In genomic region chr18:12765127-12765526, GRCh38 we compare ENCODE assay signal across 22 cellular contexts.
DNase-seq lines count a peak whose midpoint lies in the region; ATAC-seq, FAIRE-seq and TF ChIP-seq lines count a peak whose summit lies in the region.
"Had no signal": no experiment of that assay in that cellular context is flagged by ENCODE, and none has a peak within 500 bp of the region (broad histone marks: within the 10 kb centered on the region; RNA-seq: fewer than 3 reads in every experiment).

No MANE protein-coding gene starts in this region.

- H2AFZ ChIP-seq in GM12878 (ENCODE audit: control insufficient read depth, low read depth, low read length): no peak overlapping the region
- H2AFZ ChIP-seq: hepatocyte, neural progenitor cell had no signal

- TF ChIP-seq RAD21 in GM12878 (IDR thresholded peaks at IDR 0.05; ENCODE audit: insufficient read depth, low read depth, low read length): no peak

- BruUV-seq in GM12878 (replicated peaks; lab: Mats Ljungman, UMichigan): no TSS peak

- H3K4me3 ChIP-seq in GM12878 (no peak overlapping the region), transverse colon (no peak overlapping the region)
- H3K4me3 ChIP-seq: ascending aorta, hepatocyte, MG63, neural progenitor cell, SJCRH30 had no signal

- H3K9me3 ChIP-seq in GM12878 (replicated peaks; ENCODE audit: control insufficient read depth, insufficient read depth, low read length) (no peaks in the 10 kb centered on the region), transverse colon (no peaks in the 10 kb centered on the region)
- H3K9me3 ChIP-seq: ascending aorta, MG63, SJCRH30 had no signal

- intact Hi-C loops in GM12878 (cut with micrococcal nuclease; ENCODE audit: unreplicated experiment) (loop anchor here (10.0 kb wide), 1 partner anchor 60 kb away; no protein-coding TSS in a partner anchor), transverse colon (cut with DNase I; ENCODE audit: low total_unique reads) (no loop called here)

- RAD21 ChIA-PET in GM12878 (lab: Charles Lee; ENCODE audit: unreplicated experiment): no interaction called here

- H4K20me1 ChIP-seq in GM12878 (ENCODE audit: control insufficient read depth, insufficient read depth): no peaks in the 10 kb centered on the region

- FAIRE-seq in GM12878 (lab: Jason Lieb, UNC): no peak
- FAIRE-seq: HepG2 had no signal

- H3K27me3 ChIP-seq in GM12878 (replicated peaks in 1 of 2; ENCODE audit: control insufficient read depth in 2 of 2, insufficient read depth in 2 of 2, low read length in 1 of 2) (no peaks in the 10 kb centered on the region; a peak in 1 of 4 replicates), transverse colon (no peaks in the 10 kb centered on the region)
- H3K27me3 ChIP-seq: ascending aorta, hepatocyte, MG63, neural progenitor cell, SJCRH30 had no signal

- H3K36me3 ChIP-seq in GM12878 (ENCODE audit: control insufficient read depth in 2 of 2, insufficient read depth in 2 of 2, low read length in 1 of 2) (no peaks in the 10 kb centered on the region), transverse colon (no peaks in the 10 kb centered on the region)
- H3K36me3 ChIP-seq: ascending aorta, MG63, neural progenitor cell, SJCRH30 had no signal

- WGBS in GM12878 (ENCODE audit: insufficient coverage, insufficient replicate concordance, low lambda C conversion rate, missing lambda C conversion rate): 81% methylated on average over 6 of the region's 8 CpGs
- WGBS in transverse colon (ENCODE audit: low coverage in 1 of 2), 2 donors: 71 to 85% methylated on average over 4 to 8 of the region's 8 CpGs

- H3K9ac ChIP-seq in GM12878 (ENCODE audit: control insufficient read depth, insufficient read depth, low read length): no peak overlapping the region
- H3K9ac ChIP-seq: neural progenitor cell had no signal

- no peak overlapping the region for H3K27ac ChIP-seq in GM12878 (ENCODE audit: control insufficient read depth, insufficient read depth)
- no peak overlapping the region for H3K27ac ChIP-seq in transverse colon
- H3K27ac ChIP-seq: ascending aorta, hepatocyte, neural progenitor cell, SJCRH30 had no signal

- TF ChIP-seq EP300 in GM12878 (IDR thresholded peaks at IDR 0.05; ENCODE audit: borderline replicate concordance in 1 of 2, control insufficient read depth in 1 of 2, low read depth in 2 of 2, low read length in 2 of 2) (no peak), transverse colon (IDR thresholded peaks at IDR 0.05; ENCODE audit: low read depth) (no peak)

- H3K79me2 ChIP-seq in GM12878 (ENCODE audit: control insufficient read depth, insufficient read depth, low read length): no peaks in the 10 kb centered on the region
- H3K79me2 ChIP-seq: hepatocyte had no signal

- CTCF ChIA-PET in GM12878 (lab: Yijun Ruan, JAX): no interaction called here

- H3K4me1 ChIP-seq in GM12878 (ENCODE audit: control insufficient read depth, insufficient read depth, low read length) (no peaks in the 10 kb centered on the region), transverse colon (no peaks in the 10 kb centered on the region)
- H3K4me1 ChIP-seq: ascending aorta, neural progenitor cell, SJCRH30 had no signal

- SMC1A ChIA-PET in GM12878 (lab: Charles Lee; ENCODE audit: uncharacterized antibody, unreplicated experiment): no interaction called here

- DNase-seq in NCI-H2171 treated with DMSO at 0.1 percent for 48 hours (lab: John Stamatoyannopoulos, UW): peak; percentile 49
- DNase-seq in NCI-H2171 (lab: John Stamatoyannopoulos, UW): no peak
- peak; percentile 10 for DNase-seq in NCI-H2107 treated with DMSO at 0.1 percent for 48 hours (lab: John Stamatoyannopoulos, UW; ENCODE audit: unreplicated experiment)
- no peak for DNase-seq in GM12878 (ENCODE audit: low read depth, low spot score)
- DNase-seq in transverse colon: peak; percentile 41
- no peak for DNase-seq in SIG-M5 (lab: John Stamatoyannopoulos, UW)
- no peak for DNase-seq in globus pallidus (ENCODE audit: low spot score)
- DNase-seq: activated CD4-positive, CD25-positive, alpha-beta regulatory T cell treated with anti-CD3 and anti-CD28 coated beads, Interleukin-2, amount 50 U/mL, for 72 hours; activated CD8-positive, alpha-beta memory T cell treated with anti-CD3 and anti-CD28 coated beads, Interleukin-2, amount 50 U/mL, for 4 hours; activated naive CD4-positive, alpha-beta T cell; CD8-positive, alpha-beta memory T cell; EL; kidney glomerular epithelial cell; MG63; SJCRH30; stimulated activated CD4-positive, alpha-beta T cell treated with anti-CD3 and anti-CD28 coated beads, Interleukin-12 subunit alpha, Interleukin-12 subunit beta, amount 100 ng/mL, for 4 hours; trophoblast cell had no signal

- POLR2A ChIA-PET in GM12878 (lab: Charles Lee): no interaction called here

- ATAC-seq in GM12878: peak; percentile 29; the same call in 1 of the 3 replicates
- ATAC-seq in GM19467 (IDR thresholded peaks at IDR 0.05; ENCODE audit: unreplicated experiment): no peak
- ATAC-seq: HepG2 had no signal

- in situ Hi-C loops in GM12878 (cut with MboI) (no loop called here), transverse colon (cut with MboI; ENCODE audit: low pct_ligation_motif_present in 1 of 4, low pct_unique_long_range_greater_than_20kb in 1 of 4, low sequenced_read_pairs in 3 of 4) (loop anchor here in 1 of 4 donors (10.0 kb wide), 1 partner anchor 130 kb away; no protein-coding TSS in a partner anchor)

- H3K4me2 ChIP-seq in GM12878 (ENCODE audit: control insufficient read depth, insufficient read depth): no peak overlapping the region
- H3K4me2 ChIP-seq: hepatocyte, neural progenitor cell had no signal

- no peak for TF ChIP-seq POLR2A in GM12878 (IDR thresholded peaks at IDR 0.05; ENCODE audit: low read depth, low read length)
- no peak for TF ChIP-seq POLR2A in transverse colon (IDR thresholded peaks at IDR 0.05)

- TF ChIP-seq CTCF in GM12878 (IDR thresholded peaks at IDR 0.05 in 2 of 3, conservative IDR thresholded peaks at IDR 0.05 in 1 of 3; ENCODE audit: control insufficient read depth in 2 of 3, extremely low read depth in 1 of 3, insufficient read depth in 1 of 3, low read depth in 3 of 3, low read length in 3 of 3) (no peak; a peak in 1 of 6 replicates), transverse colon (IDR thresholded peaks at IDR 0.05) (no peak)

TF ChIP-seq in GM12878, 131 proteins besides CTCF, POLR2A, EP300 and RAD21 (continues in another document):
- no peak for TF ChIP-seq ZNF217 (IDR thresholded peaks at IDR 0.05)
- TF ChIP-seq LARP7 (IDR thresholded peaks at IDR 0.05): no peak
- no peak for TF ChIP-seq CBFB (IDR thresholded peaks at IDR 0.05; ENCODE audit: low read depth)
- TF ChIP-seq, protein P1, sequence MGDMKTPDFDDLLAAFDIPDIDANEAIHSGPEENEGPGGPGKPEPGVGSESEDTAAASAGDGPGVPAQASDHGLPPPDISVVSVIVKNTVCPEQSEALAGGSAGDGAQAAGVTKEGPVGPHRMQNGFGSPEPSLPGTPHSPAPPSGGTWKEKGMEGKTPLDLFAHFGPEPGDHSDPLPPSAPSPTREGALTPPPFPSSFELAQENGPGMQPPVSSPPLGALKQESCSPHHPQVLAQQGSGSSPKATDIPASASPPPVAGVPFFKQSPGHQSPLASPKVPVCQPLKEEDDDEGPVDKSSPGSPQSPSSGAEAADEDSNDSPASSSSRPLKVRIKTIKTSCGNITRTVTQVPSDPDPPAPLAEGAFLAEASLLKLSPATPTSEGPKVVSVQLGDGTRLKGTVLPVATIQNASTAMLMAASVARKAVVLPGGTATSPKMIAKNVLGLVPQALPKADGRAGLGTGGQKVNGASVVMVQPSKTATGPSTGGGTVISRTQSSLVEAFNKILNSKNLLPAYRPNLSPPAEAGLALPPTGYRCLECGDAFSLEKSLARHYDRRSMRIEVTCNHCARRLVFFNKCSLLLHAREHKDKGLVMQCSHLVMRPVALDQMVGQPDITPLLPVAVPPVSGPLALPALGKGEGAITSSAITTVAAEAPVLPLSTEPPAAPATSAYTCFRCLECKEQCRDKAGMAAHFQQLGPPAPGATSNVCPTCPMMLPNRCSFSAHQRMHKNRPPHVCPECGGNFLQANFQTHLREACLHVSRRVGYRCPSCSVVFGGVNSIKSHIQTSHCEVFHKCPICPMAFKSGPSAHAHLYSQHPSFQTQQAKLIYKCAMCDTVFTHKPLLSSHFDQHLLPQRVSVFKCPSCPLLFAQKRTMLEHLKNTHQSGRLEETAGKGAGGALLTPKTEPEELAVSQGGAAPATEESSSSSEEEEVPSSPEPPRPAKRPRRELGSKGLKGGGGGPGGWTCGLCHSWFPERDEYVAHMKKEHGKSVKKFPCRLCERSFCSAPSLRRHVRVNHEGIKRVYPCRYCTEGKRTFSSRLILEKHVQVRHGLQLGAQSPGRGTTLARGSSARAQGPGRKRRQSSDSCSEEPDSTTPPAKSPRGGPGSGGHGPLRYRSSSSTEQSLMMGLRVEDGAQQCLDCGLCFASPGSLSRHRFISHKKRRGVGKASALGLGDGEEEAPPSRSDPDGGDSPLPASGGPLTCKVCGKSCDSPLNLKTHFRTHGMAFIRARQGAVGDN (IDR thresholded peaks at IDR 0.05): no peak
- no peak for TF ChIP-seq IRF3 (IDR thresholded peaks at IDR 0.05)

Comparison
In these comparisons a context has a peak if more than half of its experiments do, and no peak if none do; other contexts are left out.
1. DNase-seq: peak in NCI-H2171 treated with DMSO at 0.1 percent for 48 hours (single experiment), NCI-H2107 treated with DMSO at 0.1 percent for 48 hours (single experiment) and transverse colon (single experiment); none in NCI-H2171 (single experiment), GM12878 (single experiment), SIG-M5 (single experiment) and globus pallidus (single experiment).